Comparison of ENCODE assay signal across 7 cellular contexts in the genomic region with DNA sequence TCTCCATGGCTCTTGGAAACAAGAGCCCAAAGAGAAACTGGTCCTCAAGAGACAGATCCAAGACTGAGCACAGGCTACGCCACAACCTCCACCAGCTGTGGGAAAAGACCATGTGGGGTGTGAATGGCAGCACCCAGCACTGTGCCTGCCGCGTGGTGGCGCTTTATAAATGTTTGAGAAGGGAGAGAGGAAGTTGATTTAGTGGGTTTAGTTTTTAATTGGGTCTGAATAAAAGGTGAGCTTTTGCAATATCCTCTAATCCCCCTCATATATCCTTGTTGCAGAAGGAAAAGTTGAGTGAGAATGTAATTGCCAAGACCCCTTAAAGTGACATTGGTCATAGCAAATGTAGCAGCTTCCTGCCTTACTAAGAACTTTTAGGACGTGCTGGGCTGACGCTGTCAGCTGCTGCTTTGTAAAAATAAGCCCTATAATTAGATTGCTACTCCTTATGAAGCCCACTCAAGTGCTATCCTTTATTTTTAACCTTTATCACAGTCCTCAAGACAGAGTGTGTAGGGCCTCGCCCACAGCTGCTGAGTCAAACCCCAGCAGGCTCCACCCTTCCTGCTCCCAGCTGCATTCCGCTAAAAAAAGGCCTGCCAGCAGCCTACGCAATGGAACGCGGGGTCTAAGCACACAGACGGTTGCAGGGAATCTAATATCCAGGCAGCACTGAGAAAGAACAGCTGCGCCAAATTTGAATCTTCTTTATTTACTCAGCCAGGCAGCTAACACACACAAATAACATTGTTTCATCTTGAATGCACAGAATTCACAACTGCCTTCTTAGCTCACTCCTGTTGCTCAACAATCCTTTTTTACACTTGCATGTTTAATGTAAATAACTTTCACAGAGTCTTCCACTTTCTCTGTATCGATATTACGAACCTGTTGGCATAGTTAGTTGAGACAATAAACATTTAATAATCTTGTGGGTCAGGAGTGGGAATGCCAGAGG. TPM values are rescaled to one million over a fixed set of nuclear protein-coding genes. Genes with fewer than 3 reads are reported as not detected.
DNase-seq lines count a peak whose midpoint lies in the region; ATAC-seq and TF ChIP-seq lines count a peak whose summit lies in the region.

No MANE protein-coding gene starts in this region.

- TF ChIP-seq CTCF in lung (IDR thresholded peaks at IDR 0.05; ENCODE audit: control extremely low read depth, extremely low read depth): peak; percentile 40

- H3K27me3 Mint-ChIP-seq in activated CD4-positive, alpha-beta T cell treated with anti-CD3 and anti-CD28 coated beads, Interleukin-2, amount 10 ng/mL, durations not matched to agents 7 days and 5 days: no peaks in the 10 kb centered on the region

- CTCF ChIA-PET in activated CD4-positive, alpha-beta T cell treated with anti-CD3 and anti-CD28 coated beads, Interleukin-2, amount 10 ng/mL, durations not matched to agents 7 days and 5 days (lab: Charles Lee): interaction anchor here (0.5 to 1.3 kb wide), 8 partner anchors 9 to 1533 kb away, joined by 3 to 7 read pairs (median 4); no protein-coding TSS in a partner anchor

- WGBS in lung, 2 donors: 7 to 12% methylated on average over 15 of the region's 15 CpGs

- H3K9me3 Mint-ChIP-seq in activated CD4-positive, alpha-beta T cell treated with anti-CD3 and anti-CD28 coated beads, Interleukin-2, amount 10 ng/mL, durations not matched to agents 7 days and 5 days: no peaks in the 10 kb centered on the region

- no peaks in the 10 kb centered on the region for H3K27me3 ChIP-seq in duodenal mucosa (ENCODE audit: control insufficient read depth in 1 of 2, insufficient read depth in 2 of 2, low read length in 2 of 2)
- H3K27me3 ChIP-seq in lung (ENCODE audit: control insufficient read depth, insufficient read depth): no peaks in the 10 kb centered on the region

- peak overlapping the region; percentile 45 for H3K4me3 Mint-ChIP-seq in activated CD4-positive, alpha-beta T cell treated with anti-CD3 and anti-CD28 coated beads, Interleukin-2, amount 10 ng/mL, durations not matched to agents 7 days and 5 days

- H3K27ac Mint-ChIP-seq in activated CD4-positive, alpha-beta T cell treated with anti-CD3 and anti-CD28 coated beads, Interleukin-2, amount 10 ng/mL, durations not matched to agents 7 days and 5 days: peak overlapping the region; percentile 81

- H3K9me3 ChIP-seq in duodenal mucosa (ENCODE audit: control insufficient read depth in 1 of 2, low read length in 2 of 2) (no peaks in the 10 kb centered on the region), lung (ENCODE audit: control insufficient read depth in 2 of 2, insufficient read depth in 1 of 2, low read length in 1 of 2) (no peaks in the 10 kb centered on the region)

- H3K4me1 Mint-ChIP-seq in activated CD4-positive, alpha-beta T cell treated with anti-CD3 and anti-CD28 coated beads, Interleukin-2, amount 10 ng/mL, durations not matched to agents 7 days and 5 days: peaks cover 28% of the 10 kb centered on the region

- H3K4me3 ChIP-seq in duodenal mucosa (ENCODE audit: low read depth in 1 of 2, low read length in 2 of 2) (peak overlapping the region; percentile 46 to 55), lung (no peak overlapping the region)

- peak overlapping the region; percentile 37 for H3K27ac ChIP-seq in duodenal mucosa (ENCODE audit: low read depth, low read length)
- peak overlapping the region; percentile 68 to 74 for H3K27ac ChIP-seq in lung (ENCODE audit: low read depth in 1 of 2, low read length in 1 of 2)

- POLR2A ChIA-PET in activated CD4-positive, alpha-beta T cell treated with anti-CD3 and anti-CD28 coated beads, Interleukin-2, amount 10 ng/mL, durations not matched to agents 7 days and 5 days (lab: Charles Lee): interaction anchor here (0.6 to 1.6 kb wide), 2 partner anchors 47 to 439 kb away, joined by 3 to 5 read pairs; a partner anchor contains a TSS

- DNase-seq in NCI-H226: peak; percentile 88
- peak; percentile 77 for DNase-seq in activated CD4-positive, alpha-beta T cell treated with anti-CD3 and anti-CD28 coated beads, Interleukin-2, amount 10 ng/mL, durations not matched to agents 7 days and 5 days
- peak; percentile 83 for DNase-seq in lung (ENCODE audit: low spot score)
- DNase-seq in stimulated activated CD4-positive, alpha-beta T cell treated with anti-CD3 and anti-CD28 coated beads, Interleukin-4, amount 100 ng/mL, for 48 hours (ENCODE audit: low read depth in 2 of 2): peak; percentile 57 to 61

- H3K4me1 ChIP-seq in duodenal mucosa (ENCODE audit: control insufficient read depth in 1 of 2, insufficient read depth in 2 of 2, low read length in 2 of 2) (peaks cover 11 to 16% of the 10 kb centered on the region in 2 donors), lung (ENCODE audit: control insufficient read depth in 2 of 2, insufficient read depth in 2 of 2, low read length in 2 of 2) (peaks cover 0 to 5% of the 10 kb centered on the region in 2 donors)

- no peaks in the 10 kb centered on the region for H3K36me3 ChIP-seq in duodenal mucosa (ENCODE audit: control insufficient read depth in 1 of 2, insufficient read depth in 2 of 2, low read length in 2 of 2)
- H3K36me3 ChIP-seq in lung (ENCODE audit: control insufficient read depth in 2 of 2, insufficient read depth in 2 of 2, low read length in 2 of 2): no peaks in the 10 kb centered on the region

- no peaks in the 10 kb centered on the region for H3K36me3 Mint-ChIP-seq in activated CD4-positive, alpha-beta T cell treated with anti-CD3 and anti-CD28 coated beads, Interleukin-2, amount 10 ng/mL, durations not matched to agents 7 days and 5 days (ENCODE audit: low read depth)

- ATAC-seq in GM18498 (IDR thresholded peaks at IDR 0.05; ENCODE audit: unreplicated experiment): peak; percentile 70
- peak; percentile 75 for ATAC-seq in HG02852 (IDR thresholded peaks at IDR 0.05; ENCODE audit: unreplicated experiment)
- peak; percentile 88 for ATAC-seq in lung (ENCODE audit: insufficient read depth, low FRiP score)

- peak overlapping the region in 1 of 2 donors; percentile 33 for H3K9ac ChIP-seq in duodenal mucosa (ENCODE audit: low read depth in 1 of 2, low read length in 2 of 2)

RNA-seq across cellular contexts. Expression of a gene that starts 47.3 kb away (rescaled TPM):
- 100 to 1,000 TPM; 110 TPM for total RNA-seq in activated CD4-positive, alpha-beta T cell treated with anti-CD3 and anti-CD28 coated beads, Interleukin-2, amount 10 ng/mL, durations not matched to agents 7 days and 5 days
- 100 to 1,000 TPM; 170 to 273 TPM for total RNA-seq in lung
- 100 to 1,000 TPM; 219 to 347 TPM for polyA plus RNA-seq in lung
